Comparison of ENCODE assay signal across 8 cellular contexts in genomic region chr3:52225452-52226228, GRCh38. TPM values are rescaled to one million over a fixed set of nuclear protein-coding genes. Genes with fewer than 3 reads are reported as not detected.
DNase-seq lines count a peak whose midpoint lies in the region; ATAC-seq and TF ChIP-seq lines count a peak whose summit lies in the region.

Gene TLR9, minus strand, starts transcription at chr3:52225645. Its CDS starts 116 bp downstream, at chr3:52225529.

- peaks cover 8% of the 10 kb centered on the region for H3K36me3 Mint-ChIP-seq in Caco-2 (ENCODE audit: insufficient read depth, unreplicated experiment)
- no peaks in the 10 kb centered on the region for H3K36me3 Mint-ChIP-seq in natural killer cell

- H3K27ac Mint-ChIP-seq in Caco-2 (ENCODE audit: unreplicated experiment) (peak within 1 kb of the TSS; percentile 12), natural killer cell (peak within 1 kb of the TSS; percentile 56 to 81)

- no peaks in the 10 kb centered on the region for H3K27me3 Mint-ChIP-seq in Caco-2 (ENCODE audit: insufficient read depth, unreplicated experiment)
- no peaks in the 10 kb centered on the region for H3K27me3 Mint-ChIP-seq in natural killer cell (ENCODE audit: low read depth in 2 of 2)

- H3K9me3 Mint-ChIP-seq in Caco-2 (ENCODE audit: unreplicated experiment) (no peaks in the 10 kb centered on the region), natural killer cell (no peaks in the 10 kb centered on the region)

- H3K4me1 ChIP-seq in Caco-2 (peaks cover 4% of the 10 kb centered on the region; the same call in 1 of the 2 replicates), GM23248 (ENCODE audit: insufficient read depth) (no peaks in the 10 kb centered on the region)

- no peaks in the 10 kb centered on the region for H3K9me3 ChIP-seq in Caco-2
- no peaks in the 10 kb centered on the region for H3K9me3 ChIP-seq in GM23248 (ENCODE audit: low read depth)

- TF ChIP-seq POLR2A in GM19099 (IDR thresholded peaks at IDR 0.05; ENCODE audit: extremely low read depth, insufficient read length, low read depth) = peak; percentile 83
- peak; percentile 99 for TF ChIP-seq POLR2A in Raji (IDR thresholded peaks at IDR 0.05; ENCODE audit: insufficient read depth, low read depth, low read length)

- no TSS peak for BruUV-seq in Caco-2 (replicated peaks; lab: Mats Ljungman, UMichigan)

- H3K4me1 Mint-ChIP-seq in Caco-2 (ENCODE audit: low read depth, unreplicated experiment) = no peaks in the 10 kb centered on the region
- peaks cover 0 to 18% of the 10 kb centered on the region in 2 donors for H3K4me1 Mint-ChIP-seq in natural killer cell

- DNase-seq in Caco-2 (peak; percentile 52 to 62), natural killer cell (no peak), HT-29 (ENCODE audit: low spot score) (no peak), GM23248 (no peak)
- DNase-seq in stimulated activated CD4-positive, alpha-beta T cell treated with anti-CD3 and anti-CD28 coated beads, Interleukin-2, amount 100 ng/mL, for 24 hours = no peak

- H3K9ac ChIP-seq in GM23248 = no peak within 1 kb of the TSS

- no peaks in the 10 kb centered on the region for H3K27me3 ChIP-seq in Caco-2 (replicated peaks; ENCODE audit: control insufficient read depth, insufficient read depth, low read length)
- H3K27me3 ChIP-seq in GM23248 (replicated peaks; ENCODE audit: insufficient read depth) = no peaks in the 10 kb centered on the region

- CTCF ChIA-PET in Caco-2 (lab: Charles Lee) = no interaction called here

- POLR2A ChIA-PET in Caco-2 (lab: Charles Lee) = no interaction called here

- H3K36me3 ChIP-seq in Caco-2 (ENCODE audit: control insufficient read depth, insufficient read depth, low read length) (no peaks in the 10 kb centered on the region), GM23248 (ENCODE audit: low read depth) (peaks cover 12% of the 10 kb centered on the region; the same call in 1 of the 2 replicates)

- intact Hi-C loops in Caco-2 (cut with micrococcal nuclease; ENCODE audit: unreplicated experiment) (no loop called here), natural killer cell (cut with micrococcal nuclease) (no loop called here)

- H4K20me1 ChIP-seq in GM23248 (ENCODE audit: insufficient read depth) = no peaks in the 10 kb centered on the region

- no peak within 1 kb of the TSS for H2AFZ ChIP-seq in GM23248

- no peak within 1 kb of the TSS for H3K4me3 ChIP-seq in Caco-2 (ENCODE audit: low read depth, low read length)
- no peak within 1 kb of the TSS for H3K4me3 ChIP-seq in GM23248

- no peaks in the 10 kb centered on the region for H3K79me2 ChIP-seq in GM23248 (ENCODE audit: insufficient read depth)

- no peak within 1 kb of the TSS for H3K4me2 ChIP-seq in GM23248 (ENCODE audit: unreplicated experiment)

- TF ChIP-seq CTCF in Caco-2 (IDR thresholded peaks at IDR 0.05; ENCODE audit: insufficient read depth in 1 of 2, low read depth in 1 of 2, low read length in 1 of 2, severe bottlenecking in 1 of 2, unreplicated experiment in 1 of 2) (no peak), natural killer cell (IDR thresholded peaks at IDR 0.05) (no peak)

- H3K9me2 ChIP-seq in GM23248 (ENCODE audit: insufficient read depth) = no peaks in the 10 kb centered on the region

- H3K4me3 Mint-ChIP-seq in Caco-2 (ENCODE audit: unreplicated experiment) = no peak within 1 kb of the TSS
- no peak within 1 kb of the TSS for H3K4me3 Mint-ChIP-seq in natural killer cell

- 78 to 84% methylated on average over 9 of the region's 9 CpGs for WGBS in GM23248 (ENCODE audit: low coverage in 1 of 2, low lambda C conversion rate in 2 of 2, missing lambda C conversion rate in 2 of 2), 2 experiments

- ATAC-seq in HG03095 (IDR thresholded peaks at IDR 0.05; ENCODE audit: unreplicated experiment) (peak; percentile 79), natural killer cell (peak in 2 of 3 donors; percentile 42 to 46)

- H3F3A ChIP-seq in GM23248 (ENCODE audit: insufficient read depth) = no peaks in the 10 kb centered on the region

- in situ Hi-C loops in GM23248 (cut with MboI) = no loop called here

- no peak within 1 kb of the TSS for H3K27ac ChIP-seq in GM23248

RNA-seq across cellular contexts. Expression of gene TLR9, which starts in this region (rescaled TPM):
- total RNA-seq in Caco-2 (2022) (not detected in 2 replicates), natural killer cell (under 1 TPM in 2 of 3 donors, not detected in 1; 0.20 to 0.21 TPM)
- total RNA-seq in HT-29 (2014; rRNA removed; shearing (Covaris generic)) = not detected in 2 replicates
- total RNA-seq in GM23248 (2014; rRNA removed; shearing (Covaris generic)) = not detected in 2 replicates
- 0.11 TPM in 1 of 2 replicates, not detected in the other for polyA plus RNA-seq in GM23248 (2016; fragmentation: Nextera tagmentation; extraction: Ambion mirVana)

Comparison
In these comparisons a context has a peak if more than half of its experiments do, and no peak if none do; other contexts are left out.
1. Peak in DNase-seq in Caco-2; RNA of the gene not detected or under 1 TPM.
2. Peak in ATAC-seq in natural killer cell; RNA of the gene not detected or under 1 TPM.